ENCODE assay signal across 8 cellular contexts in the genomic region with DNA sequence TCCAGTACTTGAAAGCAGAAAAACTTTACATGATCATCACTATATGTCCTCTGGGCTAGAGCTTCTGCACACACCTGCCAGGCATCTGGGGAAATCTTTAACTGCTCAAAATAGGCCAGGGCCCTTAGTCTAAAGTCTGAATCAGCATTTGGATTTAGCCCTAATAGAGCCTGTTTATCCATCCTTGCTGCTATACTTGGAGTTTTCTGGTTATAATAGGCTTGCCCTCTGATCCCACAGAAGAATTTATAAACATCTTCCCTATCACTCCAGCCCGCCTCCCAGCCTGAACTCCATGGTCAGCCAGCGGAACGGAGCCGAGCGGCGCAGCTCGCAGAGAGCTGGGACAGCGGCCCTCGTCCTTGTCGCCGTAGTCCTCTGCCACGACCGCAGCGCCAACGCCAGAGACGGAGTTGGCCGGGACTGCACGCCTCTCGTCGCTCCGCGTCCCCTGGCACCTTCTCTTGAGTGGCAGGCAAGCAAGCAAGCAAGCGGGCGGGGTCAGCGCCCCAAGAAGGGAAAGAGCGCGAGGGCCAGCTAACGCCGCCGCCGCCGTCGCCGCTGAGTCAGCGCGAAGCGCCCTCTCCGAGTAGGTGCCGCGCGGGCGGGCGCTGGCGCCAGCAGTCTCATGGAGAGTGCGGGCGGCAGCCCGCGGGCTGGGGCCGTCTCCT. TPM values are rescaled to one million over a fixed set of nuclear protein-coding genes. Genes with fewer than 3 reads are reported as not detected.
DNase-seq lines count a peak whose midpoint lies in the region; ATAC-seq and TF ChIP-seq lines count a peak whose summit lies in the region.

No MANE protein-coding gene starts in this region.

- in situ Hi-C loops in GM13976 (cut with MboI; ENCODE audit: low sequenced_read_pairs, unreplicated experiment): no loop called here

- peaks cover 2% of the 10 kb centered on the region for H3K9me3 ChIP-seq in endocrine pancreas (ENCODE audit: control insufficient read depth, low read length)

- H3K4me1 Mint-ChIP-seq in activated CD8-positive, alpha-beta T cell treated with anti-CD3 and anti-CD28 coated beads for 36 hours (ENCODE audit: low read depth): peaks cover 6% of the 10 kb centered on the region
- H3K4me1 Mint-ChIP-seq in memory B cell: peaks cover 3% of the 10 kb centered on the region

- intact Hi-C loops in activated CD8-positive, alpha-beta T cell treated with anti-CD3 and anti-CD28 coated beads for 36 hours (cut with micrococcal nuclease): no loop called here

- no peaks in the 10 kb centered on the region for H3K27me3 ChIP-seq in endocrine pancreas (ENCODE audit: control insufficient read depth, insufficient read depth, low read length)

- POLR2A ChIA-PET in activated CD8-positive, alpha-beta T cell treated with anti-CD3 and anti-CD28 coated beads for 36 hours (lab: Charles Lee): no interaction called here

- peaks cover 5% of the 10 kb centered on the region for H3K9me3 Mint-ChIP-seq in activated CD8-positive, alpha-beta T cell treated with anti-CD3 and anti-CD28 coated beads for 36 hours
- H3K9me3 Mint-ChIP-seq in memory B cell: peaks cover 4% of the 10 kb centered on the region

- H3K4me1 ChIP-seq in endocrine pancreas (ENCODE audit: control insufficient read depth, insufficient read depth, low read length): peaks cover 3% of the 10 kb centered on the region

- H3K4me3 ChIP-seq in endocrine pancreas (ENCODE audit: control insufficient read depth, insufficient read depth, low read length): peak overlapping the region; percentile 73

- H3K27ac Mint-ChIP-seq in activated CD8-positive, alpha-beta T cell treated with anti-CD3 and anti-CD28 coated beads for 36 hours: no peak overlapping the region
- H3K27ac Mint-ChIP-seq in memory B cell: no peak overlapping the region

- ATAC-seq in activated CD8-positive, alpha-beta T cell treated with anti-CD3 and anti-CD28 coated beads for 36 hours: peak; percentile 97
- ATAC-seq in memory B cell (ENCODE audit: low read depth) (peak; percentile 86), GM18909 (IDR thresholded peaks at IDR 0.05; ENCODE audit: poor library complexity, unreplicated experiment) (no peak)

- no peaks in the 10 kb centered on the region for H3K36me3 ChIP-seq in endocrine pancreas (ENCODE audit: control insufficient read depth, insufficient read depth, low read length)

- CTCF ChIA-PET in activated CD8-positive, alpha-beta T cell treated with anti-CD3 and anti-CD28 coated beads for 36 hours (lab: Charles Lee): interaction anchor here (0.7 to 0.9 kb wide), 2 partner anchors 25 to 26 kb away, joined by 3 to 4 read pairs; no protein-coding TSS in a partner anchor

- no peaks in the 10 kb centered on the region for H3K36me3 Mint-ChIP-seq in activated CD8-positive, alpha-beta T cell treated with anti-CD3 and anti-CD28 coated beads for 36 hours (ENCODE audit: low read depth)
- H3K36me3 Mint-ChIP-seq in memory B cell: peaks cover 2% of the 10 kb centered on the region

- H3K9ac ChIP-seq in endocrine pancreas (ENCODE audit: control insufficient read depth, insufficient read depth, low read length): no peak overlapping the region

- peak overlapping the region; percentile 57 for H3K4me3 Mint-ChIP-seq in activated CD8-positive, alpha-beta T cell treated with anti-CD3 and anti-CD28 coated beads for 36 hours
- H3K4me3 Mint-ChIP-seq in memory B cell: peak overlapping the region; percentile 82

- DNase-seq in GM13976 (ENCODE audit: low spot score) (peak; percentile 62), NCI-H2196 treated with DMSO at 0.1 percent for 48 hours (lab: John Stamatoyannopoulos, UW; ENCODE audit: unreplicated experiment) (peak; percentile 81), memory B cell (ENCODE audit: low spot score in 2 of 2) (peak; percentile 23 to 35), SKM-1 treated with dmso at 0.1 percent for 144 hours (lab: John Stamatoyannopoulos, UW; ENCODE audit: unreplicated experiment) (no peak)
- DNase-seq in activated CD8-positive, alpha-beta T cell treated with anti-CD3 and anti-CD28 coated beads for 36 hours: peak; percentile 77
- DNase-seq in stimulated activated CD4-positive, alpha-beta T cell treated with anti-CD3 and anti-CD28 coated beads, TNF-alpha, amount 100 ng/mL, for 48 hours (ENCODE audit: low read depth in 3 of 3): peak; percentile 25 to 37 (median 37)

- peaks cover 20% of the 10 kb centered on the region for H3K27me3 Mint-ChIP-seq in activated CD8-positive, alpha-beta T cell treated with anti-CD3 and anti-CD28 coated beads for 36 hours
- H3K27me3 Mint-ChIP-seq in memory B cell: peaks cover 14% of the 10 kb centered on the region

- TF ChIP-seq CTCF in GM13976 (IDR thresholded peaks at IDR 0.05; ENCODE audit: borderline replicate concordance, control extremely low read depth, extremely low read depth, insufficient read depth, missing control alignments): no peak
- TF ChIP-seq CTCF in activated CD8-positive, alpha-beta T cell treated with anti-CD3 and anti-CD28 coated beads for 36 hours (IDR thresholded peaks at IDR 0.05): no peak

RNA-seq across cellular contexts. Expression of gene ASIP, which starts 25.4 kb away (rescaled TPM):
- not detected for total RNA-seq in activated CD8-positive, alpha-beta T cell treated with anti-CD3 and anti-CD28 coated beads for 36 hours
